Comparison of ENCODE assay signal across 9 cellular contexts in the genomic region with DNA sequence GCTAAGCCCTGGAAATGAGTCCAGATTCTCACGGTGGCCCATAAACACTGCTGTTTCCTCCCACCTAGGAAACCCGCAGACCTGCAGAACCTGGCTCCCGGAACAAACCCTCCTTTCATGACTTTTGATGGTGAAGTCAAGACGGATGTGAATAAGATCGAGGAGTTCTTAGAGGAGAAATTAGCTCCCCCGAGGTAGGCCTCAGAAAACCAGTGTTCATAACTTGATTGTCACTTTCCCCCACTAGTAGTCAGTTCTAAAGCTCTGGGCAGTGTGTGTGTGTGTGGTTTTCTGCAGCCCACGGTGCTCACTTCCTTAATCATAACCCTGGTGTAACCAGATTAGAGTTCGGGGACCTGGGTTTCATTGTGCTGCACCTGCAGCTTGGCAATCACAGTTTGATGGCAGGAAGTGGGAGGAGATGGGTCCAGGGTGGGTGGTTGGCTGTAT. TPM values are rescaled to one million over a fixed set of nuclear protein-coding genes. Genes with fewer than 3 reads are reported as not detected.
DNase-seq lines count a peak whose midpoint lies in the region; ATAC-seq and TF ChIP-seq lines count a peak whose summit lies in the region.
"Had no signal": no experiment of that assay in that cellular context is flagged by ENCODE, and none has a peak within 500 bp of the region (broad histone marks: within the 10 kb centered on the region; RNA-seq: fewer than 3 reads in every experiment).

No MANE protein-coding gene starts in this region.

- ATAC-seq in CD4-positive, CD25-positive, alpha-beta regulatory T cell (ENCODE audit: low read depth in 2 of 2), result peak; percentile 40 to 59
- peak; percentile 81 for ATAC-seq in GM19467 (IDR thresholded peaks at IDR 0.05; ENCODE audit: unreplicated experiment)
- ATAC-seq in HG03457 (IDR thresholded peaks at IDR 0.05; ENCODE audit: unreplicated experiment), result peak; percentile 69

- TF ChIP-seq POLR2A in ovary (IDR thresholded peaks at IDR 0.05), result no peak

- no peak overlapping the region for H2AFZ ChIP-seq in smooth muscle cell (ENCODE audit: low read depth)

- intact Hi-C loops in activated T-helper 2 cell treated with anti-CD3 and anti-CD28 coated beads, Interferon-gamma antibody, Interleukin-2, Interleukin-4, amounts not matched to agents 10 μg/mL and 5 μg/mL and 100 μg/mL, durations not matched to agents 14 hours and 24 hours and 36 hours (cut with micrococcal nuclease), result no loop called here
- intact Hi-C loops in ovary (cut with DNase I), result no loop called here
- intact Hi-C loops in cardiac septum (cut with DNase I), result no loop called here

- H3K4me1 ChIP-seq in CD4-positive, CD25-positive, alpha-beta regulatory T cell (ENCODE audit: control insufficient read depth, insufficient read depth, low read length, poor library complexity, severe bottlenecking), result no peaks in the 10 kb centered on the region
- H3K4me1 ChIP-seq in smooth muscle cell (ENCODE audit: low read depth) (no peaks in the 10 kb centered on the region), ovary (ENCODE audit: insufficient read depth) (peaks cover 2% of the 10 kb centered on the region)

- peaks cover 5% of the 10 kb centered on the region for H3F3A ChIP-seq in smooth muscle cell (ENCODE audit: low read depth)

- no peaks in the 10 kb centered on the region for H3K9me3 ChIP-seq in CD4-positive, CD25-positive, alpha-beta regulatory T cell (ENCODE audit: control insufficient read depth in 2 of 2, low read length in 2 of 2)
- H3K9me3 ChIP-seq in smooth muscle cell (replicated peaks; ENCODE audit: low read depth), result no peaks in the 10 kb centered on the region
- no peaks in the 10 kb centered on the region for H3K9me3 ChIP-seq in ovary

- peaks cover 15% of the 10 kb centered on the region for H3K27me3 Mint-ChIP-seq in CD4-positive, CD25-positive, alpha-beta regulatory T cell
- H3K27me3 Mint-ChIP-seq in activated T-helper 2 cell treated with anti-CD3 and anti-CD28 coated beads, Interferon-gamma antibody, Interleukin-2, Interleukin-4, amounts not matched to agents 10 μg/mL and 5 μg/mL and 100 μg/mL, durations not matched to agents 14 hours and 24 hours and 36 hours (ENCODE audit: low read depth), result peaks cover 29% of the 10 kb centered on the region

- no peak overlapping the region for H3K27ac ChIP-seq in CD4-positive, CD25-positive, alpha-beta regulatory T cell (ENCODE audit: insufficient read depth, low read length, poor library complexity, severe bottlenecking)
- H3K27ac ChIP-seq in smooth muscle cell (ENCODE audit: low read depth), result no peak overlapping the region
- H3K27ac ChIP-seq in ovary, result no peak overlapping the region

- 96% methylated on average over 8 of the region's 8 CpGs for WGBS in smooth muscle cell (ENCODE audit: low lambda C conversion rate)
- WGBS in ovary, 3 donors, result 91 to 93% (median 91%) methylated on average over 8 of the region's 8 CpGs

- H3K36me3 ChIP-seq in CD4-positive, CD25-positive, alpha-beta regulatory T cell (ENCODE audit: control insufficient read depth, insufficient read depth, low read length), result no peaks in the 10 kb centered on the region
- H3K36me3 ChIP-seq in smooth muscle cell (ENCODE audit: low read depth), result no peaks in the 10 kb centered on the region
- H3K36me3 ChIP-seq in ovary, result no peaks in the 10 kb centered on the region

- H3K4me3 ChIP-seq in CD4-positive, CD25-positive, alpha-beta regulatory T cell (ENCODE audit: low read depth, low read length), result no peak overlapping the region
- H3K4me3 ChIP-seq in smooth muscle cell (no peak overlapping the region), ovary (no peak overlapping the region)

- no peaks in the 10 kb centered on the region for H3K79me2 ChIP-seq in smooth muscle cell (ENCODE audit: low read depth)

- peaks cover 4 to 14% (median 8%) of the 10 kb centered on the region in 4 donors for H3K4me1 Mint-ChIP-seq in CD4-positive, CD25-positive, alpha-beta regulatory T cell
- H3K4me1 Mint-ChIP-seq in activated T-helper 2 cell treated with anti-CD3 and anti-CD28 coated beads, Interferon-gamma antibody, Interleukin-2, Interleukin-4, amounts not matched to agents 10 μg/mL and 5 μg/mL and 100 μg/mL, durations not matched to agents 14 hours and 24 hours and 36 hours (ENCODE audit: low read depth), result peaks cover 16% of the 10 kb centered on the region

- peak overlapping the region in 2 of 3 donors; percentile 32 to 48 for H3K27ac Mint-ChIP-seq in CD4-positive, CD25-positive, alpha-beta regulatory T cell
- H3K27ac Mint-ChIP-seq in activated T-helper 2 cell treated with anti-CD3 and anti-CD28 coated beads, Interferon-gamma antibody, Interleukin-2, Interleukin-4, amounts not matched to agents 10 μg/mL and 5 μg/mL and 100 μg/mL, durations not matched to agents 14 hours and 24 hours and 36 hours, result peak overlapping the region; percentile 30

- H3K36me3 Mint-ChIP-seq in CD4-positive, CD25-positive, alpha-beta regulatory T cell, result no peaks in the 10 kb centered on the region
- no peaks in the 10 kb centered on the region for H3K36me3 Mint-ChIP-seq in activated T-helper 2 cell treated with anti-CD3 and anti-CD28 coated beads, Interferon-gamma antibody, Interleukin-2, Interleukin-4, amounts not matched to agents 10 μg/mL and 5 μg/mL and 100 μg/mL, durations not matched to agents 14 hours and 24 hours and 36 hours (ENCODE audit: low read depth)

- peak in 1 of 3 donors; percentile 50 for DNase-seq in CD4-positive, CD25-positive, alpha-beta regulatory T cell
- no peak for DNase-seq in activated T-helper 2 cell treated with anti-CD3 and anti-CD28 coated beads, Interferon-gamma antibody, Interleukin-2, Interleukin-4, amounts not matched to agents 10 μg/mL and 5 μg/mL and 100 μg/mL, durations not matched to agents 14 hours and 24 hours and 36 hours (ENCODE audit: low spot score)
- no peak for DNase-seq in amygdala (lab: John Stamatoyannopoulos, UW)
- no peak for DNase-seq in smooth muscle cell (lab: John Stamatoyannopoulos, UW; ENCODE audit: unreplicated experiment)
- no peak for DNase-seq in ovary
- DNase-seq in cardiac septum (ENCODE audit: low spot score), result no peak
- DNase-seq: NCI-H226 had no signal

- H4K20me1 ChIP-seq in smooth muscle cell (ENCODE audit: low read depth), result no peaks in the 10 kb centered on the region

- H3K9ac ChIP-seq in smooth muscle cell (ENCODE audit: low read depth), result no peak overlapping the region

- no peak for TF ChIP-seq EP300 in ovary (IDR thresholded peaks at IDR 0.05)

- peaks cover 0 to 3% (median 0%) of the 10 kb centered on the region in 7 donors for H3K9me3 Mint-ChIP-seq in CD4-positive, CD25-positive, alpha-beta regulatory T cell
- H3K9me3 Mint-ChIP-seq in activated T-helper 2 cell treated with anti-CD3 and anti-CD28 coated beads, Interferon-gamma antibody, Interleukin-2, Interleukin-4, amounts not matched to agents 10 μg/mL and 5 μg/mL and 100 μg/mL, durations not matched to agents 14 hours and 24 hours and 36 hours, result no peaks in the 10 kb centered on the region

- peaks cover 6% of the 10 kb centered on the region for H3K27me3 ChIP-seq in CD4-positive, CD25-positive, alpha-beta regulatory T cell (ENCODE audit: control insufficient read depth, insufficient read depth, low read length)
- H3K27me3 ChIP-seq in smooth muscle cell (ENCODE audit: low read depth) (no peaks in the 10 kb centered on the region), ovary (no peaks in the 10 kb centered on the region)

- TF ChIP-seq CTCF in smooth muscle cell (IDR thresholded peaks at IDR 0.05; ENCODE audit: borderline replicate concordance, insufficient read depth, poor library complexity, severe bottlenecking) (no peak), ovary (IDR thresholded peaks at IDR 0.05) (no peak)

- H3K4me3 Mint-ChIP-seq in CD4-positive, CD25-positive, alpha-beta regulatory T cell, result peak overlapping the region in 2 of 4 donors; percentile 10 to 33
- H3K4me3 Mint-ChIP-seq in activated T-helper 2 cell treated with anti-CD3 and anti-CD28 coated beads, Interferon-gamma antibody, Interleukin-2, Interleukin-4, amounts not matched to agents 10 μg/mL and 5 μg/mL and 100 μg/mL, durations not matched to agents 14 hours and 24 hours and 36 hours (ENCODE audit: low read depth), result no peak overlapping the region

- no peak overlapping the region for H3K4me2 ChIP-seq in smooth muscle cell

RNA-seq across cellular contexts. Expression of a gene that starts 39.1 kb away (rescaled TPM):
- total RNA-seq in CD4-positive, CD25-positive, alpha-beta regulatory T cell, result not detected
- not detected for polyA plus RNA-seq in CD4-positive, CD25-positive, alpha-beta regulatory T cell
- 1.0 and 1.3 TPM in 2 replicates for total RNA-seq in activated T-helper 2 cell treated with anti-CD3 and anti-CD28 coated beads, Interferon-gamma antibody, Interleukin-2, Interleukin-4, amounts not matched to agents 10 μg/mL and 5 μg/mL and 100 μg/mL, durations not matched to agents 14 hours and 24 hours and 36 hours
- 0.09 and 0.22 TPM in 2 replicates for total RNA-seq in smooth muscle cell
- 0.31 TPM in 1 of 2 replicates, not detected in the other for polyA plus RNA-seq in smooth muscle cell
- total RNA-seq in ovary, result 10 to 100 TPM in 2 of 7 donors, 1 to 10 TPM in 5; 1.0 to 12.2 (median 4.1) TPM
- 1 to 10 TPM; 5.9 to 6.8 TPM for polyA plus RNA-seq in ovary
- 8.9 TPM for total RNA-seq in cardiac septum
